3 cellular contexts compared by ENCODE assay signal in the genomic region with DNA sequence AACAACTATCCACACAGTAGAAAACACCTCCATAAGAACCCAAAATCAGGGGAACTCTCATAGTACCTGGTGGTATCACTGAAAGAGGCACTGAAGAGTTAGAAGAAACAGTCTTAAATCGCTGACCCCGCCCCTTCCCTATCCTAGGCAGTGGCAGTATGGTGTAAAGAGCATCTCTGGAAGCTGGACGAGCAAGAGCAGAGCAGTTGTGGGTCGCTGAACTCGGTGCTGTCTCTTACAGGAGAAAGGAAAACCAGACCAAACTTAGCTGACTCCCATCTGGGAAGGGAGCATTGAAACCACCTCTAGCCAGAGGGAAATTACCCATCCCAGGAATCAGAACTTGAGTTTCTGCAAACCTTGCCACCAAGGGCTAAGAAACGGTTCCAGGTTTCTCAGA. TPM values are rescaled to one million over a fixed set of nuclear protein-coding genes. Genes with fewer than 3 reads are reported as not detected.
"Had no signal": no experiment of that assay in that cellular context is flagged by ENCODE, and none has a peak within 500 bp of the region (broad histone marks: within the 10 kb centered on the region; RNA-seq: fewer than 3 reads in every experiment).

No MANE protein-coding gene starts in this region.

RNA-seq across cellular contexts. Expression of a gene that starts 2.8 kb away (rescaled TPM):
- total RNA-seq: LHCN-M2, MCF 10A, NCI-H460 had no signal
